In the genomic region with DNA sequence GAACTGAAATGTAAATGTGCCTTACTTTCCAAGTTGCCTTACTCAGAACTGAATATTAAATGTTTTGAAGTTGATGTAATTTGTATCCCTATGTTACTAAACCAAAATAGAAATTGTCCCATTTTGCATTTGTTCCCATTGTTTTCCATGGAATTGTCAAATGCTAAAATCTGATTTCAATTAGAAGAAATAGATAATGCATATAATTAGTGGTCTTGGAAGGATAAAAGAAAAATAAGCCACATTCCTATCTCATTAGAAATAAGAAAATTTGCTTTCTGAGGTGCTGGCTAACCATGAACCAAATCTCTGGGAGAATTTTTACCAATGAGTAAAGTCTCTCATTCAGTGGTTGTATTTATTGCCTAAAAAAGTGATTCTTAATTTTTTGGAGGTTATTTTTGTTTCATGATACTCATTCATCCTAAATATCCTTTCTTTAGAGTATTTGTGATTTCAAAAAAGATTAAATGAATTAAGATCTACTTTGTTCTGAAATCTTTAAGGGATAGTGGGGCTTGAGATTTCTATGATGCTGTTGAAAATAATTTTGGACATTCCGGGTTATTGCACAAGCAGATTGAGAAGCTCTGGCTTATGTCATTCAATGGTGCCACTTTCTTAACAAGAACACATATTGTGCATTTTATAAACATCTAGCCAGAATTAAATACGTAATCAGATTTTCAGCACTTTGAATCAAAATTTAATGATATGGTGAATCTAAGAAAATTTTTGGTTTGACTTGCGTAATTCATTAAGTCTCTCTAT, we compare ENCODE assay signal across 15 cellular contexts.
DNase-seq lines count a peak whose midpoint lies in the region; ATAC-seq and TF ChIP-seq lines count a peak whose summit lies in the region.
"Had no signal": no experiment of that assay in that cellular context is flagged by ENCODE, and none has a peak within 500 bp of the region (broad histone marks: within the 10 kb centered on the region; RNA-seq: fewer than 3 reads in every experiment).

No MANE protein-coding gene starts in this region.

- no peaks in the 10 kb centered on the region for H3K27me3 ChIP-seq in ascending aorta
- H3K27me3 ChIP-seq: BLaER1, MG63 had no signal

- intact Hi-C loops in ascending aorta (cut with DNase I) = no loop called here

- H3K4me1 Mint-ChIP-seq in mesothelial cell of epicardium = peaks cover 13% of the 10 kb centered on the region
- H3K4me1 Mint-ChIP-seq: CD8-positive, alpha-beta memory T cell; GM23338 had no signal

- H3K27ac Mint-ChIP-seq in mesothelial cell of epicardium = peak overlapping the region; percentile 35
- H3K27ac Mint-ChIP-seq: CD8-positive, alpha-beta memory T cell; GM23338 had no signal

- peaks cover 0 to 2% of the 10 kb centered on the region in 2 donors for H3K4me1 ChIP-seq in ascending aorta
- H3K4me1 ChIP-seq: BLaER1 had no signal

- H3K4me3 ChIP-seq in cardiac fibroblast (replicated peaks in 1 of 2; ENCODE audit: low read depth in 2 of 2, low read length in 2 of 2) (no peak overlapping the region), ascending aorta (no peak overlapping the region)
- H3K4me3 ChIP-seq: BLaER1, GM23338, MG63 had no signal

- peaks cover 2% of the 10 kb centered on the region for H3K36me3 Mint-ChIP-seq in mesothelial cell of epicardium
- H3K36me3 Mint-ChIP-seq: CD8-positive, alpha-beta memory T cell had no signal

- peaks cover 14% of the 10 kb centered on the region for H3K9me3 Mint-ChIP-seq in mesothelial cell of epicardium
- H3K9me3 Mint-ChIP-seq: GM23338 had no signal

- ATAC-seq in GM18870 (IDR thresholded peaks at IDR 0.05; ENCODE audit: unreplicated experiment) = no peak

- no peaks in the 10 kb centered on the region for H3K36me3 ChIP-seq in ascending aorta
- H3K36me3 ChIP-seq: BLaER1, MG63 had no signal

- H3K27me3 Mint-ChIP-seq in mesothelial cell of epicardium (ENCODE audit: low read depth) = no peaks in the 10 kb centered on the region
- H3K27me3 Mint-ChIP-seq: CD8-positive, alpha-beta memory T cell had no signal

- no peak for TF ChIP-seq CTCF in cardiac fibroblast (IDR thresholded peaks at IDR 0.05; ENCODE audit: low read depth, low read length)
- TF ChIP-seq CTCF in mesothelial cell of epicardium (IDR thresholded peaks at IDR 0.05; ENCODE audit: unreplicated experiment) = no peak
- no peak for TF ChIP-seq CTCF in ascending aorta (IDR thresholded peaks at IDR 0.05)
- TF ChIP-seq CTCF in GM13976 (IDR thresholded peaks at IDR 0.05; ENCODE audit: borderline replicate concordance, control extremely low read depth, extremely low read depth, insufficient read depth, missing control alignments) = no peak

- no peak overlapping the region for H3K27ac ChIP-seq in ascending aorta
- H3K27ac ChIP-seq: BLaER1, KMS-11 had no signal

- DNase-seq in EL = peak; percentile 41
- peak; percentile 38 for DNase-seq in M059J (ENCODE audit: low read depth)
- DNase-seq in cardiac fibroblast (ENCODE audit: low read depth in 2 of 2) = peak; percentile 3 to 48
- DNase-seq in mesothelial cell of epicardium (ENCODE audit: low spot score in 2 of 2, unreplicated experiment in 2 of 2) = no peak
- DNase-seq in ascending aorta (ENCODE audit: low spot score in 2 of 2) = no peak
- DNase-seq in GM13976 (ENCODE audit: low spot score) = no peak
- no peak for DNase-seq in activated CD4-positive, CD25-positive, alpha-beta regulatory T cell treated with anti-CD3 and anti-CD28 coated beads, Interleukin-2, amount 50 U/mL, for 72 hours
- DNase-seq: CD8-positive, alpha-beta memory T cell; NCI-H1092 treated with DMSO at 0.1 percent for 48 hours; NCI-H1694 had no signal

- H3K4me3 Mint-ChIP-seq in mesothelial cell of epicardium = no peak overlapping the region
- H3K4me3 Mint-ChIP-seq: CD8-positive, alpha-beta memory T cell; GM23338 had no signal

- H3K9me3 ChIP-seq in ascending aorta = no peaks in the 10 kb centered on the region
- H3K9me3 ChIP-seq: BLaER1, MG63 had no signal

- in situ Hi-C loops in GM13976 (cut with MboI; ENCODE audit: low sequenced_read_pairs, unreplicated experiment) = no loop called here

Comparison
In these comparisons a context has a peak if more than half of its experiments do, and no peak if none do; other contexts are left out.
1. DNase-seq: peak in EL (single experiment), M059J (single experiment) and cardiac fibroblast (2 of 2); none in mesothelial cell of epicardium (0 of 2), ascending aorta (0 of 2), GM13976 (single experiment) and activated CD4-positive, CD25-positive, alpha-beta regulatory T cell treated with anti-CD3 and anti-CD28 coated beads, Interleukin-2, amount 50 U/mL, for 72 hours (single experiment).